ENCODE assay signal across 13 cellular contexts in genomic region chr5:140214831-140215230, GRCh38. TPM values are rescaled to one million over a fixed set of nuclear protein-coding genes. Genes with fewer than 3 reads are reported as not detected.
DNase-seq lines count a peak whose midpoint lies in the region; ATAC-seq, FAIRE-seq and TF ChIP-seq lines count a peak whose summit lies in the region.
"Had no signal": no experiment of that assay in that cellular context is flagged by ENCODE, and none has a peak within 500 bp of the region (broad histone marks: within the 10 kb centered on the region; RNA-seq: fewer than 3 reads in every experiment).

No MANE protein-coding gene starts in this region.

- DNase-seq in DMS 273 (lab: John Stamatoyannopoulos, UW; ENCODE audit: unreplicated experiment) = peak; percentile 28
- DNase-seq in DMS 273 treated with DMSO at 0.1 percent for 48 hours (lab: John Stamatoyannopoulos, UW) = no peak
- peak; percentile 52 for DNase-seq in LoVo (ENCODE audit: low spot score)
- DNase-seq in astrocyte of the spinal cord (ENCODE audit: low read depth, low spot score) = peak; percentile 84
- DNase-seq in gastrocnemius medialis = peak; percentile 74 to 91
- DNase-seq in small intestine = no peak
- no peak for DNase-seq in NCI-H1436 treated with DMSO at 0.1 percent for 48 hours (lab: John Stamatoyannopoulos, UW)
- DNase-seq: NCI-H82; stimulated activated CD4-positive, alpha-beta T cell treated with anti-CD3 and anti-CD28 coated beads, Interleukin-15, amount 100 ng/mL, for 24 hours; trophoblast cell had no signal

- peaks cover 59 to 70% of the 10 kb centered on the region in 2 donors for H3K4me1 ChIP-seq in gastrocnemius medialis
- H3K4me1 ChIP-seq in small intestine (ENCODE audit: control insufficient read depth in 2 of 2, insufficient read depth in 1 of 2, low read depth in 1 of 2, low read length in 1 of 2) = peaks cover 6 to 19% of the 10 kb centered on the region in 2 donors

- FAIRE-seq in small intestine (lab: Jason Lieb, UNC) = no peak
- FAIRE-seq: colon had no signal

- H3K27ac ChIP-seq in gastrocnemius medialis = peak overlapping the region; percentile 84 to 97 (median 94)
- no peak overlapping the region for H3K27ac ChIP-seq in small intestine (ENCODE audit: low read depth in 1 of 2, low read length in 1 of 2)
- H3K27ac ChIP-seq: 22Rv1 had no signal

- 67 to 74% (median 70%) methylated on average over 4 of the region's 4 CpGs for WGBS in small intestine, 3 donors

- TF ChIP-seq POLR2A in gastrocnemius medialis (IDR thresholded peaks at IDR 0.05) = no peak

- no peak overlapping the region for H3K4me3 ChIP-seq in astrocyte of the spinal cord (ENCODE audit: low read depth, low read length)
- H3K4me3 ChIP-seq in gastrocnemius medialis = no peak overlapping the region
- H3K4me3 ChIP-seq in small intestine (ENCODE audit: low read depth in 1 of 2, low read length in 2 of 2) = no peak overlapping the region

- H3K36me3 ChIP-seq in gastrocnemius medialis = no peaks in the 10 kb centered on the region
- peaks cover 0 to 4% of the 10 kb centered on the region in 2 donors for H3K36me3 ChIP-seq in small intestine (ENCODE audit: control insufficient read depth in 2 of 2, insufficient read depth in 2 of 2, low read length in 2 of 2)

- ATAC-seq in gastrocnemius medialis (peak; percentile 66 to 84), GM21390 (IDR thresholded peaks at IDR 0.05; ENCODE audit: unreplicated experiment) (no peak)

- H3K9me3 ChIP-seq in gastrocnemius medialis (no peaks in the 10 kb centered on the region), small intestine (ENCODE audit: control insufficient read depth, low read depth) (no peaks in the 10 kb centered on the region)

- no peaks in the 10 kb centered on the region for H3K27me3 ChIP-seq in gastrocnemius medialis
- no peaks in the 10 kb centered on the region for H3K27me3 ChIP-seq in small intestine (ENCODE audit: control insufficient read depth in 2 of 2, insufficient read depth in 2 of 2, low read length in 2 of 2)

- in situ Hi-C loops in astrocyte of the spinal cord (cut with HindIII; ENCODE audit: low sequenced_read_pairs) = no loop called here
- in situ Hi-C loops in gastrocnemius medialis (cut with MboI; ENCODE audit: low sequenced_read_pairs in 4 of 4) = no loop called here

- TF ChIP-seq CTCF in astrocyte of the spinal cord (IDR thresholded peaks at IDR 0.05; ENCODE audit: low read depth, low read length) = no peak
- peak in 1 of 5 experiments; percentile 9 for TF ChIP-seq CTCF in gastrocnemius medialis (IDR thresholded peaks at IDR 0.05 in 4 of 5, conservative IDR thresholded peaks at IDR 0.05 in 1 of 5)

- intact Hi-C loops in gastrocnemius medialis (cut with DNase I; ENCODE audit: low total_unique reads) = no loop called here

RNA-seq across cellular contexts. Expression of gene CYSTM1, which starts 39.8 kb away (rescaled TPM):
- total RNA-seq in gastrocnemius medialis = 100 to 1,000 TPM; 304 to 593 (median 336) TPM
- 100 to 1,000 TPM; 273 to 884 (median 819) TPM for polyA plus RNA-seq in small intestine

Comparison
In these comparisons a context has a peak if more than half of its experiments do, and no peak if none do; other contexts are left out.
1. DNase-seq: peak in DMS 273 (single experiment), LoVo (single experiment), astrocyte of the spinal cord (single experiment) and gastrocnemius medialis (2 of 2); none in DMS 273 treated with DMSO at 0.1 percent for 48 hours (single experiment), small intestine (single experiment) and NCI-H1436 treated with DMSO at 0.1 percent for 48 hours (single experiment).
2. H3K27ac ChIP-seq: peak in gastrocnemius medialis (4 of 4); none in small intestine (0 of 2).